ENCODE assay signal across 1 cellular context in the genomic region with DNA sequence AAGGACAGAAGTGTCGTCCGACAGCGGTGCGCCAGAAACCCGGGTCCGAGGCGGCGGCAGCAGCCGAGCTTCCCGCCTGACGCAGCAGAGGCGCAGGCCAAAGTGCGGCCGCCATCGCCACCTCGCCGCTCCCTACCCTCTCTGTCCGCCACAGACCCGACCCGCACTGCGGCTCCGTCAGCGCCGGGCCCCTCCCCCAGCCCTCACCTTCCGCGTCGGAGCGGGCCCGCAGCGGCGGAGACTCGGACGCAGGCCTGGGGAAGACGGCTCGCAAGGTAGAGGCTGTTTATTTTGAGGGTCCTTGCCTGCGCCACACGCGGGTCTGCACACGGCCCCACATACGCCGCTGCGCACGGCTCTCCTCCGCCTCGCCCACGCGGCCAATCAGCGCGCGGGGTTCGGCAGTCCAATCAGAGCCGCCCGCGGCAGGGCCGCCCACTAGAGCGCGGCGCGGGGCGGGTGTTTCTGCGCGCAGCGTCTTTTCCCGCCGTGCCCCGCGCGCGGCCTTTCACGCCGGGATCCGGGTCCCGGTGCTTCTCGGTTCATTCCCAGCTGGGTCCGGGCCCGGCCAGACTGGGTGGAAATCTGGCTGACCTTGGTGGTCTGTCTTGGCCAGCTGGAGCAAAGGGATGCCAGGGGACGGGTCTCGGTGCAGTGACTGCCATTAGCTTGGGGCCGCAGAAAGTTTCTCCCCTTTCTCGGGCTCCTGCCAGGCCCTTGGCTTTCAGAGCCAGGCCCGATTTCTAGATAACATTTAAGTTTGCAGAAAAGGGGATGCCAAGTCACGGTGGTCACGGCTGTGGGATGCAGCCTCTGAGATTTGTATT.
A peak's percentile ranks its signal among the peaks of the same experiment; 100 is the strongest.
TF ChIP-seq lines count a peak whose summit lies in the region.

TSS of gene CNBP (minus strand) at position 328 of the 827 bp plus-strand sequence. CDS start 12,139 bp downstream, outside the sequence.

TF ChIP-seq in WTC11, 78 proteins besides CTCF, POLR2A, EP300 and RAD21 (continued from another document and continues in another):
- TF ChIP-seq, protein P1, sequence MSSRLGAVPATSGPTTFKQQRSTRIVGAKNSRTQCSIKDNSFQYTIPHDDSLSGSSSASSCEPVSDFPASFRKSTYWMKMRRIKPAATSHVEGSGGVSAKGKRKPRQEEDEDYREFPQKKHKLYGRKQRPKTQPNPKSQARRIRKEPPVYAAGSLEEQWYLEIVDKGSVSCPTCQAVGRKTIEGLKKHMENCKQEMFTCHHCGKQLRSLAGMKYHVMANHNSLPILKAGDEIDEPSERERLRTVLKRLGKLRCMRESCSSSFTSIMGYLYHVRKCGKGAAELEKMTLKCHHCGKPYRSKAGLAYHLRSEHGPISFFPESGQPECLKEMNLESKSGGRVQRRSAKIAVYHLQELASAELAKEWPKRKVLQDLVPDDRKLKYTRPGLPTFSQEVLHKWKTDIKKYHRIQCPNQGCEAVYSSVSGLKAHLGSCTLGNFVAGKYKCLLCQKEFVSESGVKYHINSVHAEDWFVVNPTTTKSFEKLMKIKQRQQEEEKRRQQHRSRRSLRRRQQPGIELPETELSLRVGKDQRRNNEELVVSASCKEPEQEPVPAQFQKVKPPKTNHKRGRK (CRISPR knock-in tag; IDR thresholded peaks at IDR 0.05; ENCODE audit: borderline replicate concordance) = no peak
- TF ChIP-seq, protein P2, sequence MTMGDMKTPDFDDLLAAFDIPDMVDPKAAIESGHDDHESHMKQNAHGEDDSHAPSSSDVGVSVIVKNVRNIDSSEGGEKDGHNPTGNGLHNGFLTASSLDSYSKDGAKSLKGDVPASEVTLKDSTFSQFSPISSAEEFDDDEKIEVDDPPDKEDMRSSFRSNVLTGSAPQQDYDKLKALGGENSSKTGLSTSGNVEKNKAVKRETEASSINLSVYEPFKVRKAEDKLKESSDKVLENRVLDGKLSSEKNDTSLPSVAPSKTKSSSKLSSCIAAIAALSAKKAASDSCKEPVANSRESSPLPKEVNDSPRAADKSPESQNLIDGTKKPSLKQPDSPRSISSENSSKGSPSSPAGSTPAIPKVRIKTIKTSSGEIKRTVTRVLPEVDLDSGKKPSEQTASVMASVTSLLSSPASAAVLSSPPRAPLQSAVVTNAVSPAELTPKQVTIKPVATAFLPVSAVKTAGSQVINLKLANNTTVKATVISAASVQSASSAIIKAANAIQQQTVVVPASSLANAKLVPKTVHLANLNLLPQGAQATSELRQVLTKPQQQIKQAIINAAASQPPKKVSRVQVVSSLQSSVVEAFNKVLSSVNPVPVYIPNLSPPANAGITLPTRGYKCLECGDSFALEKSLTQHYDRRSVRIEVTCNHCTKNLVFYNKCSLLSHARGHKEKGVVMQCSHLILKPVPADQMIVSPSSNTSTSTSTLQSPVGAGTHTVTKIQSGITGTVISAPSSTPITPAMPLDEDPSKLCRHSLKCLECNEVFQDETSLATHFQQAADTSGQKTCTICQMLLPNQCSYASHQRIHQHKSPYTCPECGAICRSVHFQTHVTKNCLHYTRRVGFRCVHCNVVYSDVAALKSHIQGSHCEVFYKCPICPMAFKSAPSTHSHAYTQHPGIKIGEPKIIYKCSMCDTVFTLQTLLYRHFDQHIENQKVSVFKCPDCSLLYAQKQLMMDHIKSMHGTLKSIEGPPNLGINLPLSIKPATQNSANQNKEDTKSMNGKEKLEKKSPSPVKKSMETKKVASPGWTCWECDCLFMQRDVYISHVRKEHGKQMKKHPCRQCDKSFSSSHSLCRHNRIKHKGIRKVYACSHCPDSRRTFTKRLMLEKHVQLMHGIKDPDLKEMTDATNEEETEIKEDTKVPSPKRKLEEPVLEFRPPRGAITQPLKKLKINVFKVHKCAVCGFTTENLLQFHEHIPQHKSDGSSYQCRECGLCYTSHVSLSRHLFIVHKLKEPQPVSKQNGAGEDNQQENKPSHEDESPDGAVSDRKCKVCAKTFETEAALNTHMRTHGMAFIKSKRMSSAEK (CRISPR knock-in tag; IDR thresholded peaks at IDR 0.05; ENCODE audit: borderline replicate concordance) = no peak
- no peak for TF ChIP-seq PRDM15 (CRISPR knock-in tag; IDR thresholded peaks at IDR 0.05)
- TF ChIP-seq, protein P3, sequence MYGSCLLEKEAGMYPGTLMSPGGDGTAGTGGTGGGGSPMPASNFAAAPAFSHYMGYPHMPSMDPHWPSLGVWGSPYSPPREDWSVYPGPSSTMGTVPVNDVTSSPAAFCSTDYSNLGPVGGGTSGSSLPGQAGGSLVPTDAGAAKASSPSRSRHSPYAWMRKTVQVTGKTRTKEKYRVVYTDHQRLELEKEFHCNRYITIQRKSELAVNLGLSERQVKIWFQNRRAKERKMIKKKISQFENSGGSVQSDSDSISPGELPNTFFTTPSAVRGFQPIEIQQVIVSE (CRISPR knock-in tag; IDR thresholded peaks at IDR 0.05; ENCODE audit: borderline replicate concordance) = no peak
- TF ChIP-seq ZBTB43 (CRISPR knock-in tag; IDR thresholded peaks at IDR 0.05) = peak; percentile 80; the same call in 1 of the 2 replicates
- TF ChIP-seq, protein P4, sequence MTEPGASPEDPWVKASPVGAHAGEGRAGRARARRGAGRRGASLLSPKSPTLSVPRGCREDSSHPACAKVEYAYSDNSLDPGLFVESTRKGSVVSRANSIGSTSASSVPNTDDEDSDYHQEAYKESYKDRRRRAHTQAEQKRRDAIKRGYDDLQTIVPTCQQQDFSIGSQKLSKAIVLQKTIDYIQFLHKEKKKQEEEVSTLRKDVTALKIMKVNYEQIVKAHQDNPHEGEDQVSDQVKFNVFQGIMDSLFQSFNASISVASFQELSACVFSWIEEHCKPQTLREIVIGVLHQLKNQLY (CRISPR knock-in tag; IDR thresholded peaks at IDR 0.05) = no peak
- no peak for TF ChIP-seq TEAD1 (CRISPR knock-in tag; IDR thresholded peaks at IDR 0.05)
- no peak for TF ChIP-seq RORB (CRISPR knock-in tag; IDR thresholded peaks at IDR 0.05)
- TF ChIP-seq E2F1 (CRISPR knock-in tag; IDR thresholded peaks at IDR 0.05) = 0 out of 2 replicates have a peak, but pooled peaks have one; percentile 28
- peak; percentile 88 for TF ChIP-seq FOXK1 (CRISPR knock-in tag; IDR thresholded peaks at IDR 0.05)
- TF ChIP-seq, protein P5, sequence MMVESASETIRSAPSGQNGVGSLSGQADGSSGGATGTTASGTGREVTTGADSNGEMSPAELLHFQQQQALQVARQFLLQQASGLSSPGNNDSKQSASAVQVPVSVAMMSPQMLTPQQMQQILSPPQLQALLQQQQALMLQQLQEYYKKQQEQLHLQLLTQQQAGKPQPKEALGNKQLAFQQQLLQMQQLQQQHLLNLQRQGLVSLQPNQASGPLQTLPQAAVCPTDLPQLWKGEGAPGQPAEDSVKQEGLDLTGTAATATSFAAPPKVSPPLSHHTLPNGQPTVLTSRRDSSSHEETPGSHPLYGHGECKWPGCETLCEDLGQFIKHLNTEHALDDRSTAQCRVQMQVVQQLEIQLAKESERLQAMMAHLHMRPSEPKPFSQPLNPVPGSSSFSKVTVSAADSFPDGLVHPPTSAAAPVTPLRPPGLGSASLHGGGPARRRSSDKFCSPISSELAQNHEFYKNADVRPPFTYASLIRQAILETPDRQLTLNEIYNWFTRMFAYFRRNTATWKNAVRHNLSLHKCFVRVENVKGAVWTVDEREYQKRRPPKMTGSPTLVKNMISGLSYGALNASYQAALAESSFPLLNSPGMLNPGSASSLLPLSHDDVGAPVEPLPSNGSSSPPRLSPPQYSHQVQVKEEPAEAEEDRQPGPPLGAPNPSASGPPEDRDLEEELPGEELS (CRISPR knock-in tag; IDR thresholded peaks at IDR 0.05) = no peak; the same call in 1 of the 2 replicates
- no peak for TF ChIP-seq ATF2 (CRISPR knock-in tag; IDR thresholded peaks at IDR 0.05; ENCODE audit: borderline replicate concordance, low read depth)
- TF ChIP-seq ZNF263 (CRISPR knock-in tag; IDR thresholded peaks at IDR 0.05; ENCODE audit: low read depth) = no peak
- peak; percentile 76; the same call in 1 of the 2 replicates for TF ChIP-seq CREB1 (CRISPR knock-in tag; IDR thresholded peaks at IDR 0.05)
- no peak; the same call in 1 of the 2 replicates for TF ChIP-seq TCF7 (CRISPR knock-in tag; IDR thresholded peaks at IDR 0.05; ENCODE audit: low read depth)
- TF ChIP-seq ZNF121 (CRISPR knock-in tag; IDR thresholded peaks at IDR 0.05) = no peak; the same call in 1 of the 2 replicates
- TF ChIP-seq E2F5 (CRISPR knock-in tag; IDR thresholded peaks at IDR 0.05) = peak; percentile 95
- no peak for TF ChIP-seq SMAD4 (CRISPR knock-in tag; IDR thresholded peaks at IDR 0.05)
- TF ChIP-seq ATF1 (CRISPR knock-in tag; IDR thresholded peaks at IDR 0.05) = no peak
- TF ChIP-seq, protein P6, sequence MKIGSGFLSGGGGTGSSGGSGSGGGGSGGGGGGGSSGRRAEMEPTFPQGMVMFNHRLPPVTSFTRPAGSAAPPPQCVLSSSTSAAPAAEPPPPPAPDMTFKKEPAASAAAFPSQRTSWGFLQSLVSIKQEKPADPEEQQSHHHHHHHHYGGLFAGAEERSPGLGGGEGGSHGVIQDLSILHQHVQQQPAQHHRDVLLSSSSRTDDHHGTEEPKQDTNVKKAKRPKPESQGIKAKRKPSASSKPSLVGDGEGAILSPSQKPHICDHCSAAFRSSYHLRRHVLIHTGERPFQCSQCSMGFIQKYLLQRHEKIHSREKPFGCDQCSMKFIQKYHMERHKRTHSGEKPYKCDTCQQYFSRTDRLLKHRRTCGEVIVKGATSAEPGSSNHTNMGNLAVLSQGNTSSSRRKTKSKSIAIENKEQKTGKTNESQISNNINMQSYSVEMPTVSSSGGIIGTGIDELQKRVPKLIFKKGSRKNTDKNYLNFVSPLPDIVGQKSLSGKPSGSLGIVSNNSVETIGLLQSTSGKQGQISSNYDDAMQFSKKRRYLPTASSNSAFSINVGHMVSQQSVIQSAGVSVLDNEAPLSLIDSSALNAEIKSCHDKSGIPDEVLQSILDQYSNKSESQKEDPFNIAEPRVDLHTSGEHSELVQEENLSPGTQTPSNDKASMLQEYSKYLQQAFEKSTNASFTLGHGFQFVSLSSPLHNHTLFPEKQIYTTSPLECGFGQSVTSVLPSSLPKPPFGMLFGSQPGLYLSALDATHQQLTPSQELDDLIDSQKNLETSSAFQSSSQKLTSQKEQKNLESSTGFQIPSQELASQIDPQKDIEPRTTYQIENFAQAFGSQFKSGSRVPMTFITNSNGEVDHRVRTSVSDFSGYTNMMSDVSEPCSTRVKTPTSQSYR (CRISPR knock-in tag; IDR thresholded peaks at IDR 0.05) = no peak; the same call in 1 of the 2 replicates
- TF ChIP-seq ZNF138 (CRISPR knock-in tag; conservative IDR thresholded peaks at IDR 0.05) = no peak; the same call in 1 of the 2 replicates
- TF ChIP-seq TP53 (CRISPR knock-in tag; IDR thresholded peaks at IDR 0.05) = no peak
